ENCODE assay signal across 8 cellular contexts in genomic region chr15:70474682-70475438, GRCh38.
DNase-seq lines count a peak whose midpoint lies in the region; ATAC-seq and TF ChIP-seq lines count a peak whose summit lies in the region.

No MANE protein-coding gene starts in this region.

- H3K9me3 Mint-ChIP-seq in activated T-helper 2 cell treated with anti-CD3 and anti-CD28 coated beads, Interferon-gamma antibody, Interleukin-2, Interleukin-4, amounts not matched to agents 10 μg/mL and 5 μg/mL and 100 μg/mL, durations not matched to agents 14 hours and 24 hours and 36 hours = no peaks in the 10 kb centered on the region

- peaks cover 66% of the 10 kb centered on the region for H3K27me3 Mint-ChIP-seq in activated T-helper 2 cell treated with anti-CD3 and anti-CD28 coated beads, Interferon-gamma antibody, Interleukin-2, Interleukin-4, amounts not matched to agents 10 μg/mL and 5 μg/mL and 100 μg/mL, durations not matched to agents 14 hours and 24 hours and 36 hours (ENCODE audit: low read depth)

- H3K27me3 ChIP-seq in sigmoid colon (no peaks in the 10 kb centered on the region), MM.1S (replicated peaks; ENCODE audit: insufficient read depth, low read length) (no peaks in the 10 kb centered on the region), neuronal stem cell (ENCODE audit: control insufficient read depth in 3 of 3, insufficient read depth in 3 of 3, low read depth in 1 of 3, low read length in 3 of 3) (peaks cover 0 to 2% (median 0%) of the 10 kb centered on the region in 3 experiments)

- no peaks in the 10 kb centered on the region for H3K79me1 ChIP-seq in neuronal stem cell (ENCODE audit: low read depth, low read length)

- no peak overlapping the region for H3K9ac ChIP-seq in MM.1S (ENCODE audit: low read length)
- no peak overlapping the region for H3K9ac ChIP-seq in neuronal stem cell (ENCODE audit: low read depth, low read length, poor library complexity)

- no peaks in the 10 kb centered on the region for H3K9me3 ChIP-seq in sigmoid colon
- no peaks in the 10 kb centered on the region for H3K9me3 ChIP-seq in MM.1S (replicated peaks; ENCODE audit: insufficient read depth, low read length)
- no peaks in the 10 kb centered on the region for H3K9me3 ChIP-seq in neuronal stem cell (replicated peaks in 1 of 2; ENCODE audit: control insufficient read depth in 2 of 2, insufficient read depth in 1 of 2, low read depth in 1 of 2, low read length in 2 of 2)

- H3K4me3 ChIP-seq in sigmoid colon = peak overlapping the region in 3 of 4 donors; percentile 4 to 16 (median 16)
- no peak overlapping the region for H3K4me3 ChIP-seq in MM.1S (ENCODE audit: low read length)
- H3K4me3 ChIP-seq in neuronal stem cell (ENCODE audit: low read length in 2 of 2) = no peak overlapping the region

- H3F3A ChIP-seq in MM.1S (ENCODE audit: insufficient read depth, low read length) = peaks cover 12% of the 10 kb centered on the region

- peak; percentile 87 for DNase-seq in COR-L47 (lab: John Stamatoyannopoulos, UW)
- DNase-seq in NCI-H1092 treated with DMSO at 0.1 percent for 48 hours (lab: John Stamatoyannopoulos, UW) = peak; percentile 92
- no peak for DNase-seq in activated T-helper 2 cell treated with anti-CD3 and anti-CD28 coated beads, Interferon-gamma antibody, Interleukin-2, Interleukin-4, amounts not matched to agents 10 μg/mL and 5 μg/mL and 100 μg/mL, durations not matched to agents 14 hours and 24 hours and 36 hours (ENCODE audit: low spot score)
- peak; percentile 95 for DNase-seq in glomerular visceral epithelial cell (ENCODE audit: extremely low spot score)
- peak; percentile 83 for DNase-seq in sigmoid colon
- DNase-seq in MM.1S = no peak
- no peak for DNase-seq in neuronal stem cell (ENCODE audit: low spot score)

- no peak overlapping the region for H3K18ac ChIP-seq in neuronal stem cell (ENCODE audit: low read length)

- H4K8ac ChIP-seq in neuronal stem cell (ENCODE audit: low read depth, low read length) = no peak overlapping the region

- H3K27ac ChIP-seq in sigmoid colon (peak overlapping the region; percentile 61 to 75 (median 75)), MM.1S (ENCODE audit: low read length) (no peak overlapping the region; the same call in 1 of the 2 replicates), neuronal stem cell (replicated peaks; ENCODE audit: low read length) (no peak overlapping the region)

- no peak overlapping the region for H3K4ac ChIP-seq in neuronal stem cell (ENCODE audit: low read length)

- no peak overlapping the region for H3K27ac Mint-ChIP-seq in activated T-helper 2 cell treated with anti-CD3 and anti-CD28 coated beads, Interferon-gamma antibody, Interleukin-2, Interleukin-4, amounts not matched to agents 10 μg/mL and 5 μg/mL and 100 μg/mL, durations not matched to agents 14 hours and 24 hours and 36 hours

- H2BK12ac ChIP-seq in neuronal stem cell (ENCODE audit: low read length) = no peak overlapping the region

- no peak overlapping the region for H4K91ac ChIP-seq in neuronal stem cell (ENCODE audit: low read depth, low read length, poor library complexity)

- H3K4me2 ChIP-seq in MM.1S (ENCODE audit: low read depth, low read length) = no peak overlapping the region
- H3K4me2 ChIP-seq in neuronal stem cell (ENCODE audit: insufficient read depth, low read length, poor library complexity, severe bottlenecking) = no peak overlapping the region

- no peaks in the 10 kb centered on the region for H3K36me3 Mint-ChIP-seq in activated T-helper 2 cell treated with anti-CD3 and anti-CD28 coated beads, Interferon-gamma antibody, Interleukin-2, Interleukin-4, amounts not matched to agents 10 μg/mL and 5 μg/mL and 100 μg/mL, durations not matched to agents 14 hours and 24 hours and 36 hours (ENCODE audit: low read depth)

- no peak overlapping the region for H2BK15ac ChIP-seq in neuronal stem cell (ENCODE audit: low read length)

- H3K4me3 Mint-ChIP-seq in activated T-helper 2 cell treated with anti-CD3 and anti-CD28 coated beads, Interferon-gamma antibody, Interleukin-2, Interleukin-4, amounts not matched to agents 10 μg/mL and 5 μg/mL and 100 μg/mL, durations not matched to agents 14 hours and 24 hours and 36 hours (ENCODE audit: low read depth) = peak overlapping the region; percentile 30

- no peak overlapping the region for H2BK120ac ChIP-seq in neuronal stem cell (ENCODE audit: low read depth, low read length)

- no peak for TF ChIP-seq POLR2A in sigmoid colon (IDR thresholded peaks at IDR 0.05)

- no peak for ATAC-seq in GM18511 (IDR thresholded peaks at IDR 0.05; ENCODE audit: unreplicated experiment)

- WGBS in sigmoid colon, 2 donors = 49 to 80% methylated on average over 33 of the region's 33 CpGs
- no CpG with 5 or more reads among the region's 33 CpGs for WGBS in neuronal stem cell (ENCODE audit: extremely low coverage in 2 of 2, insufficient read length in 2 of 2, insufficient replicate concordance in 1 of 2), 2 donors

- H3K79me2 ChIP-seq in MM.1S (ENCODE audit: low read length) = no peaks in the 10 kb centered on the region

- H2AFZ ChIP-seq in MM.1S (ENCODE audit: low read length) (no peak overlapping the region), neuronal stem cell (ENCODE audit: low read length) (no peak overlapping the region)

- H3K14ac ChIP-seq in neuronal stem cell (ENCODE audit: low read length) = no peak overlapping the region

- no peak overlapping the region for H3K23ac ChIP-seq in neuronal stem cell (ENCODE audit: low read depth, low read length, poor library complexity)

- H3K36me3 ChIP-seq in sigmoid colon = no peaks in the 10 kb centered on the region
- H3K36me3 ChIP-seq in MM.1S (replicated peaks; ENCODE audit: insufficient read depth, low read length) = no peaks in the 10 kb centered on the region
- H3K36me3 ChIP-seq in neuronal stem cell (replicated peaks in 1 of 2; ENCODE audit: control insufficient read depth in 2 of 2, insufficient read depth in 2 of 2, low read length in 2 of 2) = no peaks in the 10 kb centered on the region

- no peaks in the 10 kb centered on the region for H4K20me1 ChIP-seq in MM.1S (ENCODE audit: insufficient read depth, low read length)

- TF ChIP-seq CTCF in sigmoid colon (IDR thresholded peaks at IDR 0.05) (no peak), MM.1S (IDR thresholded peaks at IDR 0.05; ENCODE audit: low read length) (no peak)

- H3K9me2 ChIP-seq in MM.1S (replicated peaks; ENCODE audit: insufficient read depth, low read length) = no peaks in the 10 kb centered on the region

- H2AK5ac ChIP-seq in neuronal stem cell (ENCODE audit: low read depth, low read length) = no peak overlapping the region

- intact Hi-C loops in activated T-helper 2 cell treated with anti-CD3 and anti-CD28 coated beads, Interferon-gamma antibody, Interleukin-2, Interleukin-4, amounts not matched to agents 10 μg/mL and 5 μg/mL and 100 μg/mL, durations not matched to agents 14 hours and 24 hours and 36 hours (cut with micrococcal nuclease) = no loop called here
- intact Hi-C loops in sigmoid colon (cut with DNase I) = no loop called here

- H3K4me1 Mint-ChIP-seq in activated T-helper 2 cell treated with anti-CD3 and anti-CD28 coated beads, Interferon-gamma antibody, Interleukin-2, Interleukin-4, amounts not matched to agents 10 μg/mL and 5 μg/mL and 100 μg/mL, durations not matched to agents 14 hours and 24 hours and 36 hours (ENCODE audit: low read depth) = peaks cover 30% of the 10 kb centered on the region

- no peak for TF ChIP-seq EP300 in sigmoid colon (IDR thresholded peaks at IDR 0.05)

- no peak overlapping the region for H2BK5ac ChIP-seq in neuronal stem cell (ENCODE audit: low read length)

- H3K4me1 ChIP-seq in sigmoid colon (peaks cover 0 to 18% (median 8%) of the 10 kb centered on the region in 4 donors), MM.1S (ENCODE audit: low read length) (peaks cover 49% of the 10 kb centered on the region), neuronal stem cell (ENCODE audit: control insufficient read depth in 2 of 2, insufficient read depth in 1 of 2, low read depth in 1 of 2, low read length in 2 of 2) (peaks cover 0 to 4% of the 10 kb centered on the region in 2 donors)

Comparison
In these comparisons a context has a peak if more than half of its experiments do, and no peak if none do; other contexts are left out.
1. DNase-seq: peak in COR-L47 (single experiment), NCI-H1092 treated with DMSO at 0.1 percent for 48 hours (single experiment), glomerular visceral epithelial cell (single experiment) and sigmoid colon (single experiment); none in activated T-helper 2 cell treated with anti-CD3 and anti-CD28 coated beads, Interferon-gamma antibody, Interleukin-2, Interleukin-4, amounts not matched to agents 10 μg/mL and 5 μg/mL and 100 μg/mL, durations not matched to agents 14 hours and 24 hours and 36 hours (single experiment), MM.1S (single experiment) and neuronal stem cell (single experiment).
2. H3K27ac ChIP-seq: peak in sigmoid colon (4 of 4); none in MM.1S (single experiment) and neuronal stem cell (single experiment).
3. H3K4me3 ChIP-seq: peak in sigmoid colon (3 of 4); none in MM.1S (single experiment) and neuronal stem cell (0 of 2).